3 cellular contexts compared by ENCODE assay signal in the genomic region with DNA sequence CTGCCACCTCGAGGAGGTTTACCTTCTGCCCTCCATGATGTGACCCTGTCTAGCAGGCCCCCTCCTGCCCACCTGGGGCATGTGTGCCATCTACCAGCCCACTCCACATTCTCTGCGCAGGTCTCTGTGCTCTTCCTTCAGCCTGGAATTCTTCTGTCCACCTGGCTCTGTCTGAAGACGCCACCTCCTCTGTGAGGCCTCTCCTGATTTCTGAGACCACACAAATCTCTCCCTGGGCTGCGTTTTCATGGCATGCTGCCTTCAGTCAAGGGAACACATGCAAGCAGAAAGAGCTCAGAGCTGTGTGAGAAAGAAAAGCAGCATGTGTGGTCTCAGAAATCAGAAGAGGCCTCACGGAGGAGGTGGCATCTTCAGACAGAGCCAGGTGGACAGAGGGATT.
TF ChIP-seq lines count a peak whose summit lies in the region.

No MANE protein-coding gene starts in this region.

TF ChIP-seq in A549, 52 proteins besides CTCF, POLR2A, EP300 and RAD21:
- no peak for TF ChIP-seq HOXA7 (CRISPR knock-in tag; IDR thresholded peaks at IDR 0.05)
- TF ChIP-seq JUNB (IDR thresholded peaks at IDR 0.05): no peak
- no peak for TF ChIP-seq KDM5A (IDR thresholded peaks at IDR 0.05)
- TF ChIP-seq CBX2 (IDR thresholded peaks at IDR 0.05; ENCODE audit: borderline replicate concordance, low read depth): no peak
- TF ChIP-seq EHMT2 (IDR thresholded peaks at IDR 0.05; ENCODE audit: low read depth): no peak
- TF ChIP-seq MAZ (IDR thresholded peaks at IDR 0.05; ENCODE audit: borderline replicate concordance, low read depth, low read length): no peak

TF ChIP-seq in IMR-90, 13 proteins besides CTCF, POLR2A, EP300 and RAD21:
- no peak for TF ChIP-seq RFX5 (IDR thresholded peaks at IDR 0.05; ENCODE audit: low read depth, low read length)
- TF ChIP-seq CEBPB (IDR thresholded peaks at IDR 0.05; ENCODE audit: low read depth, low read length): no peak
- TF ChIP-seq, protein P1, sequence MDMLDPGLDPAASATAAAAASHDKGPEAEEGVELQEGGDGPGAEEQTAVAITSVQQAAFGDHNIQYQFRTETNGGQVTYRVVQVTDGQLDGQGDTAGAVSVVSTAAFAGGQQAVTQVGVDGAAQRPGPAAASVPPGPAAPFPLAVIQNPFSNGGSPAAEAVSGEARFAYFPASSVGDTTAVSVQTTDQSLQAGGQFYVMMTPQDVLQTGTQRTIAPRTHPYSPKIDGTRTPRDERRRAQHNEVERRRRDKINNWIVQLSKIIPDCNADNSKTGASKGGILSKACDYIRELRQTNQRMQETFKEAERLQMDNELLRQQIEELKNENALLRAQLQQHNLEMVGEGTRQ (IDR thresholded peaks at IDR 0.05; ENCODE audit: low read depth, low read length): no peak
- no peak for TF ChIP-seq BHLHE40 (IDR thresholded peaks at IDR 0.05; ENCODE audit: low read depth, low read length)

TF ChIP-seq in WTC11, 78 proteins besides CTCF, POLR2A, EP300 and RAD21:
- TF ChIP-seq FOXJ3 (CRISPR knock-in tag; IDR thresholded peaks at IDR 0.05; ENCODE audit: borderline replicate concordance): no peak
- no peak for TF ChIP-seq PRRX2 (CRISPR knock-in tag; IDR thresholded peaks at IDR 0.05)
- no peak for TF ChIP-seq ESRRA (CRISPR knock-in tag; IDR thresholded peaks at IDR 0.05; ENCODE audit: borderline replicate concordance)
- TF ChIP-seq SP1 (CRISPR knock-in tag; conservative IDR thresholded peaks at IDR 0.05): no peak
- TF ChIP-seq, protein P2, sequence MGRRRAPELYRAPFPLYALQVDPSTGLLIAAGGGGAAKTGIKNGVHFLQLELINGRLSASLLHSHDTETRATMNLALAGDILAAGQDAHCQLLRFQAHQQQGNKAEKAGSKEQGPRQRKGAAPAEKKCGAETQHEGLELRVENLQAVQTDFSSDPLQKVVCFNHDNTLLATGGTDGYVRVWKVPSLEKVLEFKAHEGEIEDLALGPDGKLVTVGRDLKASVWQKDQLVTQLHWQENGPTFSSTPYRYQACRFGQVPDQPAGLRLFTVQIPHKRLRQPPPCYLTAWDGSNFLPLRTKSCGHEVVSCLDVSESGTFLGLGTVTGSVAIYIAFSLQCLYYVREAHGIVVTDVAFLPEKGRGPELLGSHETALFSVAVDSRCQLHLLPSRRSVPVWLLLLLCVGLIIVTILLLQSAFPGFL (CRISPR knock-in tag; IDR thresholded peaks at IDR 0.05; ENCODE audit: borderline replicate concordance): no peak
- TF ChIP-seq EMX1 (CRISPR knock-in tag; IDR thresholded peaks at IDR 0.05): no peak
- no peak for TF ChIP-seq ZNF671 (CRISPR knock-in tag; IDR thresholded peaks at IDR 0.05)
